Comparison of ENCODE assay signal across 9 cellular contexts in the genomic region with DNA sequence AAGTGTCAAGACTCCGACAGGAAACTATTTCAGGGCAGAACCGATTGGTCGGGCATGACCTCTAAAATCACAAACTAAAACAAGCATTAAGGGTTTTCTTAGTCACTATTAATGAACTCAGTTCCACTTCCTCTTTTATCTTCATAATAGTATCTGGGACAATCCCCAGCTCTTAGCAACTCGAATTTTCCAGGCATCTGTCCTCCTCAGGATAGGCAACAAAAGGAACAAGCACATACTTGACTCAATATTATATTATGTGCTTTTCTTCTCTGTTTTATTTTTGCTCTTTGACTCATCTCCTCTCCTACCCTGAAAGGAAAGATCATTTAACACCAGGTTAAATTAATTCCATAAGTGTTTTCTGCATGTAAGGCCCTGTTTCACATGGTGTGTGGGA.
A peak's percentile ranks its signal among the peaks of the same experiment; 100 is the strongest.
DNase-seq lines count a peak whose midpoint lies in the region; ATAC-seq and TF ChIP-seq lines count a peak whose summit lies in the region.
"Had no signal": no experiment of that assay in that cellular context is flagged by ENCODE, and none has a peak within 500 bp of the region (broad histone marks: within the 10 kb centered on the region; RNA-seq: fewer than 3 reads in every experiment).

No MANE protein-coding gene starts in this region.

- no peak overlapping the region for H3K18ac ChIP-seq in mesenchymal stem cell (ENCODE audit: low read depth in 1 of 2, low read length in 2 of 2)

- intact Hi-C loops in psoas muscle (cut with DNase I), result no loop called here

- peak overlapping the region in 1 of 2 experiments; percentile 9 for H3K4ac ChIP-seq in mesenchymal stem cell (ENCODE audit: low read depth in 1 of 2, low read length in 2 of 2)

- no peaks in the 10 kb centered on the region for H3K27me3 ChIP-seq in mesenchymal stem cell (ENCODE audit: control insufficient read depth in 1 of 2, insufficient read depth in 1 of 2, low read length in 2 of 2)
- H3K27me3 ChIP-seq in psoas muscle (ENCODE audit: insufficient read depth in 3 of 3, low read length in 2 of 3), result no peaks in the 10 kb centered on the region

- H2BK12ac ChIP-seq in mesenchymal stem cell (ENCODE audit: low read length in 2 of 2), result no peak overlapping the region

- ATAC-seq in GM18868 (IDR thresholded peaks at IDR 0.05; ENCODE audit: unreplicated experiment), result peak; percentile 94
- peak; percentile 73 for ATAC-seq in HG02588 (IDR thresholded peaks at IDR 0.05; ENCODE audit: unreplicated experiment)
- ATAC-seq in psoas muscle, result no peak

- no peaks in the 10 kb centered on the region for H3K9me3 ChIP-seq in mesenchymal stem cell (ENCODE audit: control insufficient read depth, low read length)
- no peaks in the 10 kb centered on the region for H3K9me3 ChIP-seq in psoas muscle

- H4K8ac ChIP-seq in mesenchymal stem cell (ENCODE audit: low read length), result no peak overlapping the region

- no peak overlapping the region for H4K91ac ChIP-seq in mesenchymal stem cell (ENCODE audit: low read length)

- H2AFZ ChIP-seq in mesenchymal stem cell (ENCODE audit: low read depth, low read length), result no peak overlapping the region

- H2BK5ac ChIP-seq in mesenchymal stem cell (ENCODE audit: low read depth, low read length, poor library complexity, severe bottlenecking), result no peak overlapping the region

- no peak overlapping the region for H3K4me2 ChIP-seq in mesenchymal stem cell (ENCODE audit: low read length, poor library complexity, severe bottlenecking)

- TF ChIP-seq CTCF in psoas muscle (IDR thresholded peaks at IDR 0.05), result no peak

- no peaks in the 10 kb centered on the region for H3K36me3 ChIP-seq in mesenchymal stem cell (ENCODE audit: control insufficient read depth in 1 of 2, insufficient read depth in 2 of 2, low read depth in 1 of 2, low read length in 2 of 2)
- H3K36me3 ChIP-seq in psoas muscle (ENCODE audit: insufficient read depth in 1 of 2, low read depth in 1 of 2), result no peaks in the 10 kb centered on the region

- H3K27ac ChIP-seq in mesenchymal stem cell (ENCODE audit: low read length, poor library complexity, severe bottlenecking) (no peak overlapping the region), psoas muscle (no peak overlapping the region)

- DNase-seq in NCI-H226, result peak; percentile 19
- DNase-seq in mesenchymal stem cell, result peak; percentile 71
- no peak for DNase-seq in medulla oblongata (ENCODE audit: extremely low spot score)
- DNase-seq in foreskin melanocyte, result no peak
- no peak for DNase-seq in psoas muscle
- DNase-seq in activated CD4-positive, alpha-beta T cell treated with anti-CD3 and anti-CD28 coated beads, Interleukin-2, amount 50 U/mL, for 1 hour, result no peak
- DNase-seq: NCI-H82 had no signal

- 8% methylated on average over 4 of the region's 4 CpGs for WGBS in mesenchymal stem cell
- WGBS in psoas muscle, 3 donors, result 47 to 61% (median 51%) methylated on average over 4 of the region's 4 CpGs

- peak overlapping the region; percentile 52 for H3K9ac ChIP-seq in mesenchymal stem cell (ENCODE audit: low read length)

- H2BK15ac ChIP-seq in mesenchymal stem cell (ENCODE audit: low read depth, poor library complexity, severe bottlenecking), result no peak overlapping the region

- no peaks in the 10 kb centered on the region for H3K79me1 ChIP-seq in mesenchymal stem cell (replicated peaks; ENCODE audit: low read length, poor library complexity, severe bottlenecking)

- H2BK120ac ChIP-seq in mesenchymal stem cell (ENCODE audit: low read depth, low read length), result no peak overlapping the region

- H3K4me1 ChIP-seq in mesenchymal stem cell (ENCODE audit: control insufficient read depth, insufficient read depth, low read depth, low read length) (no peaks in the 10 kb centered on the region), psoas muscle (no peaks in the 10 kb centered on the region)

- no peak overlapping the region for H3K23ac ChIP-seq in mesenchymal stem cell (ENCODE audit: low read length in 2 of 2)

- H3K4me3 ChIP-seq in mesenchymal stem cell (ENCODE audit: insufficient read depth in 1 of 2, low read depth in 1 of 2, low read length in 2 of 2), result no peak overlapping the region
- H3K4me3 ChIP-seq in psoas muscle, result no peak overlapping the region

- no peak overlapping the region for H2AK5ac ChIP-seq in mesenchymal stem cell (ENCODE audit: low read length, severe bottlenecking)

- H3K14ac ChIP-seq in mesenchymal stem cell (ENCODE audit: low read length in 2 of 2), result no peak overlapping the region

Comparison
In these comparisons a context has a peak if more than half of its experiments do, and no peak if none do; other contexts are left out.
1. ATAC-seq: peak in GM18868 (single experiment) and HG02588 (single experiment); none in psoas muscle (0 of 4).
2. DNase-seq: peak in NCI-H226 (single experiment) and mesenchymal stem cell (single experiment); none in medulla oblongata (single experiment), foreskin melanocyte (single experiment), psoas muscle (0 of 2) and activated CD4-positive, alpha-beta T cell treated with anti-CD3 and anti-CD28 coated beads, Interleukin-2, amount 50 U/mL, for 1 hour (single experiment).